ENCODE assay signal across 17 cellular contexts in genomic region chr6:35587167-35587566, GRCh38.
DNase-seq lines count a peak whose midpoint lies in the region; ATAC-seq, FAIRE-seq and TF ChIP-seq lines count a peak whose summit lies in the region.
"Had no signal": no experiment of that assay in that cellular context is flagged by ENCODE, and none has a peak within 500 bp of the region (broad histone marks: within the 10 kb centered on the region; RNA-seq: fewer than 3 reads in every experiment).

No MANE protein-coding gene starts in this region.

- H4K91ac ChIP-seq in mesenchymal stem cell (ENCODE audit: low read length), result no peak overlapping the region

- H2BK5ac ChIP-seq in mesenchymal stem cell (ENCODE audit: low read depth, low read length, poor library complexity, severe bottlenecking), result no peak overlapping the region

- peak overlapping the region; percentile 37 for H3K27ac Mint-ChIP-seq in activated CD4-positive, alpha-beta T cell treated with anti-CD3 and anti-CD28 coated beads for 36 hours
- H3K27ac Mint-ChIP-seq in activated T-helper 17 cell treated with anti-CD3 and anti-CD28 coated beads, Interleukin-2, amount 50 U/mL, for 72 hours, result peak overlapping the region; percentile 66

- H3K4me1 ChIP-seq in keratinocyte (ENCODE audit: control insufficient read depth, extremely low read depth, insufficient read depth, low read length) (peaks cover 37% of the 10 kb centered on the region), thoracic aorta (ENCODE audit: control insufficient read depth in 1 of 2, low read depth in 2 of 2) (peaks cover 73 to 80% of the 10 kb centered on the region in 2 donors), mesenchymal stem cell (ENCODE audit: control insufficient read depth, insufficient read depth, low read depth, low read length) (peaks cover 2% of the 10 kb centered on the region)

- H3K4me3 ChIP-seq in keratinocyte (ENCODE audit: control insufficient read depth in 2 of 3, extremely low read depth in 1 of 3, insufficient read depth in 2 of 3, low read depth in 1 of 3, low read length in 3 of 3) (no peak overlapping the region), thoracic aorta (no peak overlapping the region), mesenchymal stem cell (ENCODE audit: insufficient read depth in 1 of 2, low read depth in 1 of 2, low read length in 2 of 2) (no peak overlapping the region)

- peaks cover 7% of the 10 kb centered on the region for H3K79me1 ChIP-seq in mesenchymal stem cell (replicated peaks; ENCODE audit: low read length, poor library complexity, severe bottlenecking)

- intact Hi-C loops in activated CD4-positive, alpha-beta T cell treated with anti-CD3 and anti-CD28 coated beads for 36 hours (cut with DNase I, micrococcal nuclease), result loop anchor here in 1 of 2 experiments (10.0 kb wide), 1 partner anchor 368 kb away; no protein-coding TSS in a partner anchor
- intact Hi-C loops in head of caudate nucleus (cut with DNase I), result no loop called here

- H4K20me1 ChIP-seq in keratinocyte (ENCODE audit: control insufficient read depth, extremely low read depth, insufficient read depth, low read length), result no peaks in the 10 kb centered on the region

- no peak overlapping the region for H4K8ac ChIP-seq in mesenchymal stem cell (ENCODE audit: low read length)

- H3K36me3 ChIP-seq in keratinocyte (ENCODE audit: control insufficient read depth in 2 of 2, extremely low read depth in 1 of 2, insufficient read depth in 2 of 2, low read length in 2 of 2) (peaks cover 5 to 9% of the 10 kb centered on the region in 2 experiments), thoracic aorta (peaks cover 48% of the 10 kb centered on the region), mesenchymal stem cell (ENCODE audit: control insufficient read depth in 1 of 2, insufficient read depth in 2 of 2, low read depth in 1 of 2, low read length in 2 of 2) (peaks cover 0 to 9% of the 10 kb centered on the region in 2 experiments)

- H3K36me3 Mint-ChIP-seq in activated CD4-positive, alpha-beta T cell treated with anti-CD3 and anti-CD28 coated beads for 36 hours (ENCODE audit: low read depth), result peaks cover 57% of the 10 kb centered on the region
- H3K36me3 Mint-ChIP-seq in activated T-helper 17 cell treated with anti-CD3 and anti-CD28 coated beads, Interleukin-2, amount 50 U/mL, for 72 hours (ENCODE audit: low read depth), result peaks cover 76% of the 10 kb centered on the region

- no peak overlapping the region for H2BK12ac ChIP-seq in mesenchymal stem cell (ENCODE audit: low read length in 2 of 2)

- H3K9ac ChIP-seq in keratinocyte (ENCODE audit: control insufficient read depth, extremely low read depth, insufficient read depth, low read length) (no peak overlapping the region), mesenchymal stem cell (ENCODE audit: low read length) (no peak overlapping the region)

- H3K9me3 ChIP-seq in keratinocyte (ENCODE audit: control insufficient read depth, low read depth, low read length) (no peaks in the 10 kb centered on the region), thoracic aorta (no peaks in the 10 kb centered on the region), mesenchymal stem cell (ENCODE audit: control insufficient read depth, low read length) (no peaks in the 10 kb centered on the region)

- H3K4me1 Mint-ChIP-seq in activated CD4-positive, alpha-beta T cell treated with anti-CD3 and anti-CD28 coated beads for 36 hours, result peaks cover 80% of the 10 kb centered on the region
- H3K4me1 Mint-ChIP-seq in activated T-helper 17 cell treated with anti-CD3 and anti-CD28 coated beads, Interleukin-2, amount 50 U/mL, for 72 hours, result peaks cover 16% of the 10 kb centered on the region

- dilution Hi-C loops in keratinocyte (cut with MboI; ENCODE audit: extremely low pct_ligation_motif_present, low sequenced_read_pairs), result no loop called here

- H3K27ac ChIP-seq in keratinocyte (ENCODE audit: control insufficient read depth, insufficient read depth, low read length) (no peak overlapping the region), thoracic aorta (peak overlapping the region; percentile 53 to 74), mesenchymal stem cell (ENCODE audit: low read length, poor library complexity, severe bottlenecking) (no peak overlapping the region)
- H3K27ac ChIP-seq: foreskin keratinocyte had no signal

- no peak overlapping the region for H2BK120ac ChIP-seq in mesenchymal stem cell (ENCODE audit: low read depth, low read length)

- H2AK5ac ChIP-seq in mesenchymal stem cell (ENCODE audit: low read length, severe bottlenecking), result no peak overlapping the region

- H3K4me2 ChIP-seq in keratinocyte (ENCODE audit: control insufficient read depth, extremely low read depth, insufficient read depth, low read depth, low read length), result no peak overlapping the region
- H3K4me2 ChIP-seq in mesenchymal stem cell (ENCODE audit: low read length, poor library complexity, severe bottlenecking), result no peak overlapping the region

- H3K4ac ChIP-seq in mesenchymal stem cell (ENCODE audit: low read depth in 1 of 2, low read length in 2 of 2), result no peak overlapping the region

- POLR2A ChIA-PET in activated CD4-positive, alpha-beta T cell treated with anti-CD3 and anti-CD28 coated beads for 36 hours (lab: Charles Lee), result no interaction called here

- H3K27me3 ChIP-seq in keratinocyte (ENCODE audit: control insufficient read depth, extremely low read depth, insufficient read depth, low read length) (no peaks in the 10 kb centered on the region), thoracic aorta (replicated peaks; ENCODE audit: insufficient read depth) (no peaks in the 10 kb centered on the region), mesenchymal stem cell (ENCODE audit: control insufficient read depth in 1 of 2, insufficient read depth in 1 of 2, low read length in 2 of 2) (no peaks in the 10 kb centered on the region)
- H3K27me3 ChIP-seq: foreskin keratinocyte had no signal

- WGBS in mesenchymal stem cell, result 100% methylated on average over 2 of the region's 2 CpGs

- H3K79me2 ChIP-seq in keratinocyte (ENCODE audit: control insufficient read depth, insufficient read depth, low read length), result peaks cover 2% of the 10 kb centered on the region

- H3K14ac ChIP-seq in mesenchymal stem cell (ENCODE audit: low read length in 2 of 2), result no peak overlapping the region

- H2BK15ac ChIP-seq in mesenchymal stem cell (ENCODE audit: low read depth, poor library complexity, severe bottlenecking), result no peak overlapping the region

- no peak overlapping the region for H2AFZ ChIP-seq in keratinocyte (ENCODE audit: control insufficient read depth, low read length)
- H2AFZ ChIP-seq in mesenchymal stem cell (ENCODE audit: low read depth, low read length), result no peak overlapping the region

- H3K23ac ChIP-seq in mesenchymal stem cell (ENCODE audit: low read length in 2 of 2), result no peak overlapping the region

- DNase-seq in activated CD4-positive, alpha-beta T cell treated with anti-CD3 and anti-CD28 coated beads for 36 hours, result no peak
- DNase-seq in activated CD4-positive, alpha-beta T cell treated with anti-CD3 and anti-CD28 coated beads, Interleukin-2, amount 50 U/mL, for 48 hours, result no peak
- DNase-seq in keratinocyte (ENCODE audit: low read depth, low spot score) (no peak), thoracic aorta (ENCODE audit: low spot score) (no peak), head of caudate nucleus (no peak), mesenchymal stem cell (no peak)
- DNase-seq: activated CD4-positive, alpha-beta T cell treated with anti-CD3 and anti-CD28 coated beads, Interleukin-2, amount 50 U/mL, for 4 hours; activated naive CD4-positive, alpha-beta T cell; foreskin keratinocyte; HCEC 1CT; immature natural killer cell; NCI-H1694 treated with DMSO at 0.1 percent for 48 hours; NCI-H510A treated with DMSO at 0.1 percent for 48 hours had no signal

- no peaks in the 10 kb centered on the region for H3K9me1 ChIP-seq in keratinocyte (ENCODE audit: control insufficient read depth, extremely low read depth, insufficient read depth, low read length)

- no peak overlapping the region for H3K4me3 Mint-ChIP-seq in activated CD4-positive, alpha-beta T cell treated with anti-CD3 and anti-CD28 coated beads for 36 hours
- no peak overlapping the region for H3K4me3 Mint-ChIP-seq in activated T-helper 17 cell treated with anti-CD3 and anti-CD28 coated beads, Interleukin-2, amount 50 U/mL, for 72 hours
- H3K4me3 Mint-ChIP-seq: immature natural killer cell; T-helper 2 cell treated with Interferon-gamma antibody and Interleukin-4, amounts not matched to agents 5 μg/mL and 100 μg/mL, for 36 hours had no signal

- ATAC-seq in activated CD4-positive, alpha-beta T cell treated with anti-CD3 and anti-CD28 coated beads for 36 hours, result no peak
- ATAC-seq in activated T-helper 17 cell treated with anti-CD3 and anti-CD28 coated beads, Interleukin-2, amount 50 U/mL, for 72 hours (replicated peaks), result no peak
- no peak for ATAC-seq in thoracic aorta (ENCODE audit: insufficient number of reproducible peaks, low FRiP score, low read depth)
- no peak for ATAC-seq in HG03045 (IDR thresholded peaks at IDR 0.05; ENCODE audit: unreplicated experiment)
- ATAC-seq: foreskin keratinocyte had no signal

- H3K18ac ChIP-seq in mesenchymal stem cell (ENCODE audit: low read depth in 1 of 2, low read length in 2 of 2), result no peak overlapping the region

- no peaks in the 10 kb centered on the region for H3K9me3 Mint-ChIP-seq in activated CD4-positive, alpha-beta T cell treated with anti-CD3 and anti-CD28 coated beads for 36 hours (ENCODE audit: low read depth)
- H3K9me3 Mint-ChIP-seq in activated T-helper 17 cell treated with anti-CD3 and anti-CD28 coated beads, Interleukin-2, amount 50 U/mL, for 72 hours, result no peaks in the 10 kb centered on the region
- H3K9me3 Mint-ChIP-seq: immature natural killer cell; T-helper 2 cell treated with Interferon-gamma antibody and Interleukin-4, amounts not matched to agents 5 μg/mL and 100 μg/mL, for 36 hours had no signal

- TF ChIP-seq CTCF in keratinocyte (optimal IDR thresholded peaks at IDR 0.05 in 1 of 3, IDR thresholded peaks at IDR 0.05 in 1 of 3, conservative IDR thresholded peaks at IDR 0.05 in 1 of 3; ENCODE audit: extremely low read depth in 1 of 3, insufficient read depth in 2 of 3, low read length in 3 of 3) (no peak), thoracic aorta (IDR thresholded peaks at IDR 0.05) (no peak)

- H3K27me3 Mint-ChIP-seq in activated CD4-positive, alpha-beta T cell treated with anti-CD3 and anti-CD28 coated beads for 36 hours, result no peaks in the 10 kb centered on the region
- no peaks in the 10 kb centered on the region for H3K27me3 Mint-ChIP-seq in activated T-helper 17 cell treated with anti-CD3 and anti-CD28 coated beads, Interleukin-2, amount 50 U/mL, for 72 hours

- peak; percentile 23 for FAIRE-seq in keratinocyte (lab: Jason Lieb, UNC)
- FAIRE-seq: A204.1 had no signal

- CTCF ChIA-PET in activated CD4-positive, alpha-beta T cell treated with anti-CD3 and anti-CD28 coated beads for 36 hours (lab: Charles Lee), result interaction anchor here (0.7 to 6.6 kb wide), 7 partner anchors 10 to 150 kb away, joined by 3 to 123 read pairs (median 4); partner anchors contain the start of gene ARMC12

Comparison
In these comparisons a context has a peak if more than half of its experiments do, and no peak if none do; other contexts are left out.
1. H3K27ac ChIP-seq: peak in thoracic aorta (2 of 2); none in keratinocyte (single experiment) and mesenchymal stem cell (single experiment).